ENCODE assay signal across 8 cellular contexts in the genomic region with DNA sequence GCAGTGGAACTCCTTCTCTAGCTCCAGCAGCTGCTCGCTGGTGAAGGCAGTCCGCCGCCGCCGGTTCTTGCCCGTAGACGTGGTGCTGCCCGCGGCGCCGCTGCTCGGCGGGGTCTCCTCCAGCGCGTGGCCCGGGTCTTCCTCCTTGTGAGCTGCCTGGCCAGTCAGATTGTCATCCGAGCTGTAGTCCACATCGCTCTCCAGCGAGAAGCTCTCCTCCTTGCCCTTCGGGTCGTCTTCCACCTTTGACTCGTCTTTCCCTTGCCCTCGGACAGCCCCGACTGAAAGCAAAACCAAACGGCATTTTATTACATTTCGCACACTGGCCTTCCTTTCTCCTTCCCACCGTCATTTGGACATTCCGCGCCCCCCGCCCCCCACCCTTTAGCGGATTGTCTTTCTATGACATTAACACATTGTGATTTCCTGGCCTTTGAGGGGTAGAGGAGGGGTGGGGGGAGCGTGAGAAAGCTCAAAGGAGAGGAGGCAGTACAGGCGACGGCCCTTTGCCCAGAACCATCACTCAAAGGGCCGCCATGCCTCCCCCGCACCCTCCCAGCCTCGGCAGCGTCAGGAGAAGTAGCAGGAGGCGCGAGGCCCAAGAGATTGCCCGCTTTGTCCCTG. TPM values are rescaled to one million over a fixed set of nuclear protein-coding genes. Genes with fewer than 3 reads are reported as not detected.
DNase-seq lines count a peak whose midpoint lies in the region; ATAC-seq, FAIRE-seq and TF ChIP-seq lines count a peak whose summit lies in the region.

No MANE protein-coding gene starts in this region.

- H3K36me3 Mint-ChIP-seq in glutamatergic neuron (ENCODE audit: unreplicated experiment): no peaks in the 10 kb centered on the region

- H3K4me1 ChIP-seq in gastrocnemius medialis: peaks cover 25 to 29% of the 10 kb centered on the region in 2 donors

- in situ Hi-C loops in gastrocnemius medialis (cut with MboI; ENCODE audit: low sequenced_read_pairs in 4 of 4): no loop called here

- ATAC-seq in SK-N-SH treated with all-trans-retinoic acid at 6 μM for 48 hours (peak; percentile 18), gastrocnemius medialis (no peak), HG03135 (IDR thresholded peaks at IDR 0.05; ENCODE audit: unreplicated experiment) (no peak)

- peaks cover 25% of the 10 kb centered on the region for H3K27me3 Mint-ChIP-seq in glutamatergic neuron (ENCODE audit: unreplicated experiment)

- peaks cover 93 to 98% (median 94%) of the 10 kb centered on the region in 3 donors for H3K27me3 ChIP-seq in gastrocnemius medialis

- H3K9me3 ChIP-seq in gastrocnemius medialis: no peaks in the 10 kb centered on the region

- H3K4me1 Mint-ChIP-seq in glutamatergic neuron (ENCODE audit: low read depth, unreplicated experiment): peaks cover 34% of the 10 kb centered on the region

- DNase-seq in DMS79 treated with DMSO at 0.1 percent for 48 hours (lab: John Stamatoyannopoulos, UW) (peak; percentile 28), DMS79 (lab: John Stamatoyannopoulos, UW) (no peak), glutamatergic neuron (peak; percentile 50), gastrocnemius medialis (no peak), GM12892 (ENCODE audit: insufficient read length) (no peak), NCI-H1694 (lab: John Stamatoyannopoulos, UW) (no peak)

- H3K27ac ChIP-seq in gastrocnemius medialis: no peak overlapping the region

- TF ChIP-seq CTCF in glutamatergic neuron (IDR thresholded peaks at IDR 0.05; ENCODE audit: partially characterized antibody, unreplicated experiment) (no peak), gastrocnemius medialis (IDR thresholded peaks at IDR 0.05 in 4 of 5, conservative IDR thresholded peaks at IDR 0.05 in 1 of 5) (no peak)

- peak overlapping the region; percentile 27 to 51 (median 39) for H3K4me3 ChIP-seq in gastrocnemius medialis

- no peak for FAIRE-seq in GM12892 (lab: Jason Lieb, UNC)

- intact Hi-C loops in gastrocnemius medialis (cut with DNase I; ENCODE audit: low total_unique reads): no loop called here

- TF ChIP-seq POLR2A in gastrocnemius medialis (IDR thresholded peaks at IDR 0.05) (no peak), GM12892 (IDR thresholded peaks at IDR 0.05; ENCODE audit: low read depth, low read length) (no peak)

- H3K27ac Mint-ChIP-seq in glutamatergic neuron (ENCODE audit: unreplicated experiment): no peak overlapping the region

- H3K9me3 Mint-ChIP-seq in glutamatergic neuron (ENCODE audit: unreplicated experiment): peaks cover 8% of the 10 kb centered on the region

- no peaks in the 10 kb centered on the region for H3K36me3 ChIP-seq in gastrocnemius medialis

- H3K4me3 Mint-ChIP-seq in glutamatergic neuron (ENCODE audit: unreplicated experiment): peak overlapping the region; percentile 84

TF ChIP-seq in SK-N-SH treated with all-trans-retinoic acid at 6 μM for 48 hours, 23 proteins besides CTCF, POLR2A, EP300 and RAD21:
- TF ChIP-seq, protein P1, sequence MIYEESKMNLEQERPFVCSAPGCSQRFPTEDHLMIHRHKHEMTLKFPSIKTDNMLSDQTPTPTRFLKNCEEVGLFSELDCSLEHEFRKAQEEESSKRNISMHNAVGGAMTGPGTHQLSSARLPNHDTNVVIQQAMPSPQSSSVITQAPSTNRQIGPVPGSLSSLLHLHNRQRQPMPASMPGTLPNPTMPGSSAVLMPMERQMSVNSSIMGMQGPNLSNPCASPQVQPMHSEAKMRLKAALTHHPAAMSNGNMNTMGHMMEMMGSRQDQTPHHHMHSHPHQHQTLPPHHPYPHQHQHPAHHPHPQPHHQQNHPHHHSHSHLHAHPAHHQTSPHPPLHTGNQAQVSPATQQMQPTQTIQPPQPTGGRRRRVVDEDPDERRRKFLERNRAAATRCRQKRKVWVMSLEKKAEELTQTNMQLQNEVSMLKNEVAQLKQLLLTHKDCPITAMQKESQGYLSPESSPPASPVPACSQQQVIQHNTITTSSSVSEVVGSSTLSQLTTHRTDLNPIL (CRISPR knock-in tag; IDR thresholded peaks at IDR 0.05; ENCODE audit: low read depth): no peak
- TF ChIP-seq ZNF70 (CRISPR knock-in tag; IDR thresholded peaks at IDR 0.05) (no peak), ZNF8 (CRISPR knock-in tag; IDR thresholded peaks at IDR 0.05) (no peak), POU6F1 (CRISPR knock-in tag; IDR thresholded peaks at IDR 0.05; ENCODE audit: borderline replicate concordance, low read depth) (no peak), CSDC2 (CRISPR knock-in tag; IDR thresholded peaks at IDR 0.05) (no peak), TOX (CRISPR knock-in tag; IDR thresholded peaks at IDR 0.05; ENCODE audit: borderline replicate concordance) (no peak), RARB (CRISPR knock-in tag; IDR thresholded peaks at IDR 0.05) (no peak), ZNF565 (CRISPR knock-in tag; conservative IDR thresholded peaks at IDR 0.05; ENCODE audit: low read depth) (no peak)
TF ChIP-seq in SK-N-SH treated with all-trans-retinoic acid at 6 μM for 48 hours: peak in this region for 0.

RNA-seq across cellular contexts. Expression of gene GBX2, which starts 1.9 kb away (rescaled TPM):
- total RNA-seq in glutamatergic neuron (ENCODE audit: unreplicated experiment) (1.2 TPM), gastrocnemius medialis (not detected)
- polyA plus RNA-seq in GM12892 (2012; ENCODE audit: missing spikeins): not detected

Comparison
In these comparisons a context has a peak if more than half of its experiments do, and no peak if none do; other contexts are left out.
1. DNase-seq: peak in DMS79 treated with DMSO at 0.1 percent for 48 hours (single experiment) and glutamatergic neuron (single experiment); none in DMS79 (single experiment), gastrocnemius medialis (0 of 2), GM12892 (single experiment) and NCI-H1694 (single experiment).